8 cellular contexts compared by ENCODE assay signal in the genomic region with DNA sequence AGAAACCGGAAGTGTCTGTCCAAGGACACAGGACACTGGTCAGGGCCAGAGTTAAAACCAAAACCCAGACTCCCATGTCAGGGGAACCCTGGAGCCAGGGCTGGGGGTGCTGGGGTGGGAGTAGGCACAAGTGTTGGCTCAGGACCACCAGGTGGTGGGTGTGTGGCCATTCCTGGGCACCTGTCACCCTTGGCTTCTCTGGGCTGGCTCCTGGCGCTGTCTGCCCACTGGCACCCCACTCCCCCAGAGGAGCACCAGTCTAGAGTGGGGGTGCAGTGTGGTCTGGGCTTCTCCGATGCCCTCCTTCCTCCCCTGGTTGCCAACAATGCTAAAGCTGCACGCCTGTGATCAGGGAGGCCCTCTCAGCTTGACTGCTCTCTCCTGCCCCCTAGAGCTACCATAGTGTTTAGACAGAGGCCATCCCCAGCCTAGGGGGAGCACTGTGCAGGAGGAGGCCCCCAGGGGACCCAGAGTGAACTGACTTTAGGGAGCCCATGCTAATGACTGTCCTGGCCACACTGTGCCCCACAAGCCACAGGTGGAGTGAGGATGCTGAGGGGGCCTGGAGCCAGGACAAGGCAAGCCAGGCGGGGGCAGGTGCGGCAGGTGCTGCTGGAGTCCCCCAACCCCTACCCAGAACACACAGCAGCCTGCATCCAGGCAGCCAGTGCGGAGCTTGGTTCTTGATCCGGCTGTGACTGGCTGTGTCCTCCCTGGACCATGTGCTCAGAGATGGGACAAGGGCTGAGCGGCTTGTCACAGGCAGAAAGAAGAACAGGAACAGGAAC. TPM values are rescaled to one million over a fixed set of nuclear protein-coding genes. Genes with fewer than 3 reads are reported as not detected.
DNase-seq lines count a peak whose midpoint lies in the region; ATAC-seq and TF ChIP-seq lines count a peak whose summit lies in the region.

No MANE protein-coding gene starts in this region.

- intact Hi-C loops in left lung (cut with DNase I) = no loop called here

- TF ChIP-seq CTCF in astrocyte of the cerebellum (IDR thresholded peaks at IDR 0.05; ENCODE audit: low read depth, low read length, missing control alignments) (peak; percentile 39), left lung (IDR thresholded peaks at IDR 0.05) (peak; percentile 14 to 37)

- H3K27ac ChIP-seq in left lung = peak overlapping the region in 1 of 2 donors; percentile 28

- H3K9me3 ChIP-seq in left lung = no peaks in the 10 kb centered on the region

- H3K4me3 ChIP-seq in H7 (ENCODE audit: insufficient read depth, low read depth, low read length) = no peak overlapping the region
- H3K4me3 ChIP-seq in astrocyte of the cerebellum (ENCODE audit: low read depth, low read length) = no peak overlapping the region
- H3K4me3 ChIP-seq in left lung = no peak overlapping the region

- peaks cover 0 to 12% of the 10 kb centered on the region in 2 donors for H3K4me1 ChIP-seq in left lung

- in situ Hi-C loops in astrocyte of the cerebellum (cut with HindIII; ENCODE audit: low sequenced_read_pairs) = no loop called here

- peak; percentile 19 for DNase-seq in stimulated activated naive CD4-positive, alpha-beta T cell treated with Interleukin-2 at 50 U/mL for 16 hours (lab: John Stamatoyannopoulos, UW)
- DNase-seq in stimulated activated naive CD4-positive, alpha-beta T cell (lab: John Stamatoyannopoulos, UW) = no peak
- DNase-seq in H7 (peak; percentile 96), NCI-H460 (ENCODE audit: extremely low read depth, low read depth) (peak; percentile 45), astrocyte of the cerebellum (ENCODE audit: low read depth) (no peak), left lung (peak in 1 of 2 donors; percentile 62)

- ATAC-seq in left lung (peak; percentile 62), HG02970 (IDR thresholded peaks at IDR 0.05; ENCODE audit: low FRiP score, unreplicated experiment) (no peak), HG02610 (IDR thresholded peaks at IDR 0.05; ENCODE audit: unreplicated experiment) (no peak)

- H3K36me3 ChIP-seq in H7 (replicated peaks; ENCODE audit: control insufficient read depth, insufficient read depth, low read length) (no peaks in the 10 kb centered on the region), left lung (no peaks in the 10 kb centered on the region)

- H3K27me3 ChIP-seq in H7 (ENCODE audit: control insufficient read depth, insufficient read depth, low read length) = no peaks in the 10 kb centered on the region
- peaks cover 0 to 6% of the 10 kb centered on the region in 2 donors for H3K27me3 ChIP-seq in left lung

RNA-seq across cellular contexts. Expression of gene RASGEF1A, which starts 11.0 kb away (rescaled TPM):
- 31.0 and 41.3 TPM in 2 replicates for total RNA-seq in H7 (2014; rRNA removed; shearing (Covaris generic))
- 0.89 and 1.2 TPM in 2 replicates for total RNA-seq in NCI-H460 (2014; rRNA removed; shearing (Covaris generic))
- 0.81 and 1.6 TPM in 2 replicates for polyA plus RNA-seq in NCI-H460 (2014; cell fraction: nucleus; rRNA removed)
- total RNA-seq in left lung = 1 to 10 TPM; 2.0 to 3.1 TPM

Comparison
In these comparisons a context has a peak if more than half of its experiments do, and no peak if none do; other contexts are left out.
1. DNase-seq: peak in stimulated activated naive CD4-positive, alpha-beta T cell treated with Interleukin-2 at 50 U/mL for 16 hours (single experiment), H7 (single experiment) and NCI-H460 (single experiment); none in stimulated activated naive CD4-positive, alpha-beta T cell (0 of 6) and astrocyte of the cerebellum (single experiment).